Comparison of ENCODE assay signal across 11 cellular contexts in genomic region chr10:23150610-23151009, GRCh38. TPM values are rescaled to one million over a fixed set of nuclear protein-coding genes. Genes with fewer than 3 reads are reported as not detected.
"Had no signal": no experiment of that assay in that cellular context is flagged by ENCODE, and none has a peak within 500 bp of the region (broad histone marks: within the 10 kb centered on the region; RNA-seq: fewer than 3 reads in every experiment).

No MANE protein-coding gene starts in this region.

- ATAC-seq: HCT116, HepG2, K562 had no signal

- DNase-seq: GOT3, H7, HFFc6, KG1 had no signal

- H3K4me3 ChIP-seq: HAP-1, K562 had no signal

- H3K36me3 ChIP-seq: HAP-1 had no signal

- H3K9me3 ChIP-seq: HAP-1 had no signal

- H3K4me1 ChIP-seq: HAP-1 had no signal

- H3K27ac ChIP-seq: HL-60 had no signal

RNA-seq across cellular contexts. Expression of gene PTF1A, which starts 41.5 kb away (rescaled TPM):
- total RNA-seq: H4, HepG2, HFFc6, HT1080, K562 had no signal
- polyA plus RNA-seq: HepG2, K562 had no signal
